ENCODE assay signal across 1 cellular context in the genomic region with DNA sequence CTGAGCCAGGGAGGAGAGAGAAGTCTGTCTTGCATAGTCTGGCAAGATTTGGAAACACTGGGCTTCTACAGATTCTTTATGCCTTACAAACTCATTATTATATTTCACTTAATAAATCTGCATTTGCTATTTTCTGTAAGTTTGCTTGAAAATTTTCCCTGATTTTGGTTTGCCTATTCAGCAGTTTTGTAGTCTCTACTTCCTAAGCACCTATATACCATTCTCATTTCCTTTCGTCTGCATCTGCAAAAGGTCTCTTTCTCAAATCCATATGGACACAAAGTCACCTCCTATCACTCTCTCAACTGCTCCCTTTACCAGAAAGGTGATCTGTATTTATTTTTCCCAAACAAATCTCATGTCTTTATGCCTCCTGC.
TF ChIP-seq lines count a peak whose summit lies in the region.

No MANE protein-coding gene starts in this region.

TF ChIP-seq in K562, 482 proteins besides CTCF, POLR2A, EP300 and RAD21 (continued from another document):
- TF ChIP-seq, protein P1, sequence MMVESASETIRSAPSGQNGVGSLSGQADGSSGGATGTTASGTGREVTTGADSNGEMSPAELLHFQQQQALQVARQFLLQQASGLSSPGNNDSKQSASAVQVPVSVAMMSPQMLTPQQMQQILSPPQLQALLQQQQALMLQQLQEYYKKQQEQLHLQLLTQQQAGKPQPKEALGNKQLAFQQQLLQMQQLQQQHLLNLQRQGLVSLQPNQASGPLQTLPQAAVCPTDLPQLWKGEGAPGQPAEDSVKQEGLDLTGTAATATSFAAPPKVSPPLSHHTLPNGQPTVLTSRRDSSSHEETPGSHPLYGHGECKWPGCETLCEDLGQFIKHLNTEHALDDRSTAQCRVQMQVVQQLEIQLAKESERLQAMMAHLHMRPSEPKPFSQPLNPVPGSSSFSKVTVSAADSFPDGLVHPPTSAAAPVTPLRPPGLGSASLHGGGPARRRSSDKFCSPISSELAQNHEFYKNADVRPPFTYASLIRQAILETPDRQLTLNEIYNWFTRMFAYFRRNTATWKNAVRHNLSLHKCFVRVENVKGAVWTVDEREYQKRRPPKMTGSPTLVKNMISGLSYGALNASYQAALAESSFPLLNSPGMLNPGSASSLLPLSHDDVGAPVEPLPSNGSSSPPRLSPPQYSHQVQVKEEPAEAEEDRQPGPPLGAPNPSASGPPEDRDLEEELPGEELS (CRISPR knock-in tag; IDR thresholded peaks at IDR 0.05; ENCODE audit: borderline replicate concordance): no peak
- TF ChIP-seq EZH2 (IDR thresholded peaks at IDR 0.05; ENCODE audit: borderline replicate concordance, low read depth, low read length) (no peak), MAFF (IDR thresholded peaks at IDR 0.05; ENCODE audit: low read length) (0 out of 2 replicates have a peak, but pooled peaks have one; percentile 10), CBX3 (IDR thresholded peaks at IDR 0.05; ENCODE audit: borderline replicate concordance in 1 of 2, low read length in 2 of 2) (no peak), RB1 (IDR thresholded peaks at IDR 0.05; ENCODE audit: low read depth) (no peak)
